ENCODE assay signal across 31 cellular contexts in the genomic region with DNA sequence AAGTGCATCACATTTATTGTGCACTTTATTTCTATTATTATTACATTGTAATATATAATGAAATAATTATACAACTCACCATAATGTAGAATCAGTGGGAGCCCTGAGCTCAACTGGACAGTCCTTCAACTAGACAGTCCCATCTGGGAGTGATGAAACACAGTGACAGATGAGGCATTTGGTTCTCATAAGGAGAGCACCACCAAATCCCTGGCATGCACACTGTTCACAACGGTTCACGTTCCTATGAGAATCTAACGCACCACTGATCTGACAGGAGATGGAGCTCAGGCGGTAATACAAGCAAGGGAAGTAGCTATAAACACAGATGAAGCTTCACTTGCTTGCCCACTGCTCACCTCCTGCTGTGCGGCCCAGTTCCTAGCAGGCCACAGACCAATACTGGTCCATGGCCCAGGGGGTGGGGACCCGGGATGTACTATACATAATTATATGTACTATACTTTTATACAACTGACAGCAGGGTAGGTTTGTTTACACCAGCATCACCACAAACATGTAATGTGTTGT.
"Had no signal": no experiment of that assay in that cellular context is flagged by ENCODE, and none has a peak within 500 bp of the region (broad histone marks: within the 10 kb centered on the region; RNA-seq: fewer than 3 reads in every experiment).

No MANE protein-coding gene starts in this region.

- H3K4me3 ChIP-seq: cardiac muscle cell, K562, SK-N-MC had no signal

- H3K4me1 Mint-ChIP-seq: activated naive CD4-positive, alpha-beta T cell treated with anti-CD3 and anti-CD28 coated beads, Interleukin-2, amount 10 ng/mL, durations not matched to agents 7 days and 5 days had no signal

- H3K27ac ChIP-seq: brain microvascular endothelial cell, cardiac muscle cell, SK-N-MC had no signal

- H3K4me3 Mint-ChIP-seq: activated B cell treated with CpG ODN at 0.5 μM for 24 hours; activated CD4-positive, alpha-beta memory T cell treated with anti-CD3 and anti-CD28 coated beads for 36 hours; activated CD4-positive, alpha-beta T cell treated with anti-CD3 and anti-CD28 coated beads, Interleukin-2, amount 10 ng/mL, durations not matched to agents 7 days and 5 days; activated naive CD4-positive, alpha-beta T cell treated with anti-CD3 and anti-CD28 coated beads, Interleukin-2, amount 10 ng/mL, durations not matched to agents 7 days and 5 days; activated naive CD8-positive, alpha-beta T cell treated with anti-CD3 and anti-CD28 coated beads for 36 hours; activated T-cell treated with anti-CD3 and anti-CD28 coated beads, Interleukin-2, amount 50 U/mL, for 72 hours; T-cell had no signal

- H3K27me3 Mint-ChIP-seq: activated B cell treated with CpG ODN at 0.5 μM for 24 hours; activated CD4-positive, alpha-beta memory T cell treated with anti-CD3 and anti-CD28 coated beads for 36 hours; activated CD4-positive, alpha-beta T cell treated with anti-CD3 and anti-CD28 coated beads, Interleukin-2, amount 10 ng/mL, durations not matched to agents 7 days and 5 days; activated naive CD4-positive, alpha-beta T cell treated with anti-CD3 and anti-CD28 coated beads, Interleukin-2, amount 10 ng/mL, durations not matched to agents 7 days and 5 days; activated naive CD8-positive, alpha-beta T cell treated with anti-CD3 and anti-CD28 coated beads for 36 hours; T-cell had no signal

- H3K27me3 ChIP-seq: brain microvascular endothelial cell, cardiac muscle cell had no signal

- H3K27ac Mint-ChIP-seq: activated B cell treated with CpG ODN at 0.5 μM for 24 hours; activated CD4-positive, alpha-beta memory T cell treated with anti-CD3 and anti-CD28 coated beads for 36 hours; activated CD4-positive, alpha-beta T cell treated with anti-CD3 and anti-CD28 coated beads, Interleukin-2, amount 10 ng/mL, durations not matched to agents 7 days and 5 days; activated naive CD4-positive, alpha-beta T cell treated with anti-CD3 and anti-CD28 coated beads, Interleukin-2, amount 10 ng/mL, durations not matched to agents 7 days and 5 days; activated naive CD8-positive, alpha-beta T cell treated with anti-CD3 and anti-CD28 coated beads for 36 hours; activated T-cell treated with anti-CD3 and anti-CD28 coated beads, Interleukin-2, amount 50 U/mL, for 72 hours; activated T-helper 2 cell treated with anti-CD3 and anti-CD28 coated beads, Interferon-gamma antibody, Interleukin-2, Interleukin-4, amounts not matched to agents 10 μg/mL and 5 μg/mL and 100 μg/mL, durations not matched to agents 14 hours and 24 hours and 36 hours; T-cell had no signal

- ATAC-seq: activated T-cell treated with anti-CD3 and anti-CD28 coated beads, Interleukin-2, amount 50 U/mL, for 72 hours; K562; Panc1; Right ventricle myocardium inferior; T-cell had no signal

- DNase-seq: activated B cell treated with CpG ODN at 0.5 μM for 24 hours; activated CD4-positive, alpha-beta memory T cell treated with anti-CD3 and anti-CD28 coated beads for 36 hours; activated CD4-positive, alpha-beta T cell treated with anti-CD3 and anti-CD28 coated beads, Interleukin-2, amount 10 ng/mL, durations not matched to agents 7 days and 5 days; activated CD8-positive, alpha-beta memory T cell treated with anti-CD3 and anti-CD28 coated beads, Interleukin-2, amount 50 U/mL, for 4 hours; activated gamma-delta T cell treated with Interleukin-2 at 50 U/mL for 16 hours; activated naive CD4-positive, alpha-beta T cell treated with anti-CD3 and anti-CD28 coated beads, Interleukin-2, amount 10 ng/mL, durations not matched to agents 7 days and 5 days; activated naive CD8-positive, alpha-beta T cell treated with anti-CD3 and anti-CD28 coated beads for 36 hours; activated T-cell treated with anti-CD3 and anti-CD28 coated beads, Interleukin-2, amount 50 U/mL, for 72 hours; brain microvascular endothelial cell; Karpas-422; MM.1S; NCI-H1105; NCI-H1436 treated with DMSO at 0.1 percent for 48 hours; NCI-H187; NCI-H2081; NCI-H2171; NCI-H2227 treated with DMSO at 0.1 percent for 48 hours; NCI-H446 treated with DMSO at 0.1 percent for 48 hours; NCI-H526 treated with DMSO at 0.1 percent for 48 hours; NK-92 treated with Interleukin-12 subunit alpha and Interleukin-12 subunit beta, amount 100 ng/mL, for 24 hours; OCI-M1; RPMI8226; T-cell; T-helper 2 cell; T1000 had no signal

- H3K9me3 Mint-ChIP-seq: activated B cell treated with CpG ODN at 0.5 μM for 24 hours; activated CD4-positive, alpha-beta memory T cell treated with anti-CD3 and anti-CD28 coated beads for 36 hours; activated CD4-positive, alpha-beta T cell treated with anti-CD3 and anti-CD28 coated beads, Interleukin-2, amount 10 ng/mL, durations not matched to agents 7 days and 5 days; activated naive CD4-positive, alpha-beta T cell treated with anti-CD3 and anti-CD28 coated beads, Interleukin-2, amount 10 ng/mL, durations not matched to agents 7 days and 5 days; activated naive CD8-positive, alpha-beta T cell treated with anti-CD3 and anti-CD28 coated beads for 36 hours; activated T-cell treated with anti-CD3 and anti-CD28 coated beads, Interleukin-2, amount 50 U/mL, for 72 hours; activated T-helper 2 cell treated with anti-CD3 and anti-CD28 coated beads, Interferon-gamma antibody, Interleukin-2, Interleukin-4, amounts not matched to agents 10 μg/mL and 5 μg/mL and 100 μg/mL, durations not matched to agents 14 hours and 24 hours and 36 hours; T-cell had no signal

- H3K36me3 ChIP-seq: brain microvascular endothelial cell, cardiac muscle cell had no signal
